ENCODE assay signal across 19 cellular contexts in genomic region chr16:30017937-30018336, GRCh38. TPM values are rescaled to one million over a fixed set of nuclear protein-coding genes. Genes with fewer than 3 reads are reported as not detected.
"Had no signal": no experiment of that assay in that cellular context is flagged by ENCODE, and none has a peak within 500 bp of the region (broad histone marks: within the 10 kb centered on the region; RNA-seq: fewer than 3 reads in every experiment).

No MANE protein-coding gene starts in this region.

RNA-seq across cellular contexts. Expression of gene C16orf92, which starts 5.1 kb away (rescaled TPM):
- total RNA-seq: activated naive CD4-positive, alpha-beta T cell treated with anti-CD3 and anti-CD28 coated beads for 36 hours; activated naive CD4-positive, alpha-beta T cell treated with anti-CD3 and anti-CD28 coated beads, Interleukin-2, amount 50 U/mL, for 72 hours; activated naive CD8-positive, alpha-beta T cell treated with anti-CD3 and anti-CD28 coated beads for 36 hours; activated naive CD8-positive, alpha-beta T cell treated with anti-CD3 and anti-CD28 coated beads, Interleukin-2, amount 10 ng/mL, durations not matched to agents 7 days and 5 days; activated T-cell treated with anti-CD3 and anti-CD28 coated beads, Interleukin-2, amount 50 U/mL, for 4 hours; activated T-cell treated with anti-CD3 and anti-CD28 coated beads, Interleukin-2, amount 50 U/mL, for 72 hours; activated T-helper 1 cell treated with anti-CD3 and anti-CD28 coated beads, Interleukin-12 subunit alpha, Interleukin-12 subunit beta, Interleukin-2, Interleukin-4 antibody, amounts not matched to agents 30 ng/mL and 10 ng/mL and 1 ng/mL, durations not matched to agents 14 hours and 24 hours and 36 hours; activated T-helper 17 cell treated with anti-CD3 and anti-CD28 coated beads, Interleukin-2, amount 50 U/mL, for 72 hours; activated T-helper 2 cell treated with anti-CD3 and anti-CD28 coated beads, Interferon-gamma antibody, Interleukin-2, Interleukin-4, amounts not matched to agents 10 μg/mL and 5 μg/mL and 100 μg/mL, durations not matched to agents 14 hours and 24 hours and 36 hours; adrenal gland; aorta; ascending aorta; astrocyte; body of pancreas; breast epithelium; bronchial epithelial cell; cardiac muscle cell; cardiac septum; cerebellum had no signal

RNA-seq across cellular contexts. Expression of gene DOC2A, which starts 7.1 kb away (rescaled TPM):
- total RNA-seq: activated naive CD8-positive, alpha-beta T cell treated with anti-CD3 and anti-CD28 coated beads, Interleukin-2, amount 10 ng/mL, durations not matched to agents 7 days and 5 days; ascending aorta; bronchial epithelial cell had no signal

RNA-seq across cellular contexts. Expression of gene TLCD3B, which starts 13.1 kb away (rescaled TPM):
- total RNA-seq: aorta, ascending aorta, body of pancreas, bronchial epithelial cell, cardiac septum had no signal
